In the genomic region with DNA sequence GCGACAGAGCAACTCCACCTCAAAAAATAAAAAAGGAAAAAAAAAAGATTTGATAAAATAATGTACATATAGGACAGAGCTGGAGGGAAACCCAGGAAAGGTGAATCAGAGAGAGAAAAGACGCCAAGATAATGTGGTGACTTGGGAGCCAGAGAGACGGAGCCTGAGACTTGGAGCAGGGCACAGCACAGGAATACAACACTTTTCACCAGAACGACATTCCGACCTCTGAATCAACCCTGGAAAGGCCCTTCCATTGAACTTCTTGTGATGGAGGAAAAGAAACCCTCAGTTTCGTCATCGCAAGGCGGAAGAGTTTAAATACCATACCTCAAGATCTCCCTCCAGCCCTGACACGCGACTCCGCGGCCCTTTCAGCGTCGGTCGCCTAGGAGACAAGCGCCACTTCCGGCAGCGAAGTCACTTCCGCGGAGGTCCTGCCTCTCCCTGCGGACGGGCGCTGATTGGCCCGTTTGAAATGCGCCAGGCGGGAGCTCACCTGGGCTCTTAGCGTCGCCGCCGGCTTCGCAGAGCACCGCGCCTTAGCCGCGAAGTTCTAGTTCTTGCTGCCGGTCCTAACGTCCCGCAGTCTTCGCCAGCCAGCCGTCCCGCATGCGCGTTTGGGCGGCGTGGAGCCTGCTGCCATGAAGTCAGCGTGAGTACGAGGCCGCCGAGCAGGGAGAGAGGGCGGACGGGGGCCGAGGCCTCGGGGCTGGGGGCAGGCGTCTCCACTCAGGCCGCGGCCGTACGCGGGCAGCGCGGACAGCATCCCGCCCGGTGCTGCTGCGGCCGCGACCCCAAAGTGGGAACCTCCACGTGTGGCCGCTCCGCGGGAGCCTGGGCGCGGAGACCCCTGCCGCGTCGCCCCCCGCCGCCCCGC, we compare ENCODE assay signal across 8 cellular contexts. TPM values are rescaled to one million over a fixed set of nuclear protein-coding genes. Genes with fewer than 3 reads are reported as not detected.
A peak's percentile ranks its signal among the peaks of the same experiment; 100 is the strongest.
DNase-seq lines count a peak whose midpoint lies in the region; ATAC-seq, FAIRE-seq and TF ChIP-seq lines count a peak whose summit lies in the region.

A gene (plus strand): TSS at position 528 of the 880 bp plus-strand sequence. CDS start 117 bp downstream, at position 645.

- peak within 1 kb of the TSS; percentile 65 for H3K27ac ChIP-seq in keratinocyte (ENCODE audit: control insufficient read depth, insufficient read depth, low read length)

- TF ChIP-seq CTCF in AG09319 (IDR thresholded peaks at IDR 0.05; ENCODE audit: low read depth, low read length) (no peak), keratinocyte (optimal IDR thresholded peaks at IDR 0.05 in 1 of 3, IDR thresholded peaks at IDR 0.05 in 1 of 3, conservative IDR thresholded peaks at IDR 0.05 in 1 of 3; ENCODE audit: extremely low read depth in 1 of 3, insufficient read depth in 2 of 3, low read length in 3 of 3) (no peak)

- DNase-seq in AG09319 (ENCODE audit: extremely low read depth, low read depth) (peak; percentile 89), NCI-H446 treated with DMSO at 0.1 percent for 48 hours (lab: John Stamatoyannopoulos, UW) (peak; percentile 68), cerebellar nuclear complex (lab: John Stamatoyannopoulos, UW) (peak; percentile 44 to 63), keratinocyte (ENCODE audit: low read depth, low spot score) (peak; percentile 55)
- peak; percentile 83 to 91 for DNase-seq in stimulated activated CD4-positive, alpha-beta T cell treated with anti-CD3 and anti-CD28 coated beads, Interleukin-15, amount 100 ng/mL, for 1 hour (ENCODE audit: low read depth in 1 of 2, low spot score in 1 of 2)

- H4K20me1 ChIP-seq in keratinocyte (ENCODE audit: control insufficient read depth, extremely low read depth, insufficient read depth, low read length): no peaks in the 10 kb centered on the region

- peak; percentile 41 for FAIRE-seq in keratinocyte (lab: Jason Lieb, UNC)

- dilution Hi-C loops in keratinocyte (cut with MboI; ENCODE audit: extremely low pct_ligation_motif_present, low sequenced_read_pairs): no loop called here

- H3K9me3 ChIP-seq in keratinocyte (ENCODE audit: control insufficient read depth, low read depth, low read length): no peaks in the 10 kb centered on the region

- H3K9ac ChIP-seq in keratinocyte (ENCODE audit: control insufficient read depth, extremely low read depth, insufficient read depth, low read length): peak within 1 kb of the TSS; percentile 88

- peak within 1 kb of the TSS; percentile 84 to 90 (median 86) for H3K4me3 ChIP-seq in keratinocyte (ENCODE audit: control insufficient read depth in 2 of 3, extremely low read depth in 1 of 3, insufficient read depth in 2 of 3, low read depth in 1 of 3, low read length in 3 of 3)

- H2AFZ ChIP-seq in keratinocyte (ENCODE audit: control insufficient read depth, low read length): peak within 1 kb of the TSS; percentile 96

- H3K27me3 ChIP-seq in keratinocyte (ENCODE audit: control insufficient read depth, extremely low read depth, insufficient read depth, low read length): no peaks in the 10 kb centered on the region

- peak; percentile 93 for ATAC-seq in GM19025 (IDR thresholded peaks at IDR 0.05; ENCODE audit: low read depth, unreplicated experiment)
- ATAC-seq in HG03342 (IDR thresholded peaks at IDR 0.05; ENCODE audit: unreplicated experiment): peak; percentile 95
- ATAC-seq in activated CD4-positive, CD25-positive, alpha-beta regulatory T cell treated with anti-CD3 and anti-CD28 coated beads, Interleukin-2, amount 50 U/mL, for 24 hours: peak; percentile 98

- peak within 1 kb of the TSS; percentile 75 for H3K4me2 ChIP-seq in keratinocyte (ENCODE audit: control insufficient read depth, extremely low read depth, insufficient read depth, low read depth, low read length)

- H3K9me1 ChIP-seq in keratinocyte (ENCODE audit: control insufficient read depth, extremely low read depth, insufficient read depth, low read length): peaks cover 2% of the 10 kb centered on the region

- peaks cover 0 to 13% of the 10 kb centered on the region in 2 experiments for H3K36me3 ChIP-seq in keratinocyte (ENCODE audit: control insufficient read depth in 2 of 2, extremely low read depth in 1 of 2, insufficient read depth in 2 of 2, low read length in 2 of 2)

- H3K4me1 ChIP-seq in keratinocyte (ENCODE audit: control insufficient read depth, extremely low read depth, insufficient read depth, low read length): peaks cover 23% of the 10 kb centered on the region

- peaks cover 39% of the 10 kb centered on the region for H3K79me2 ChIP-seq in keratinocyte (ENCODE audit: control insufficient read depth, insufficient read depth, low read length)

RNA-seq across cellular contexts. Expression of the gene that starts here (rescaled TPM):
- polyA plus RNA-seq in keratinocyte: 8.3 to 28.8 TPM (median 28.2 TPM) in 3 replicates
- 4.1 TPM for polyA plus RNA-seq in keratinocyte (2011; ENCODE audit: low read depth)
- polyA plus RNA-seq in keratinocyte (2011; cell fraction: cytosol; rRNA removed): 8.5 and 9.4 TPM in 2 replicates
- polyA plus RNA-seq in keratinocyte (2011; cell fraction: nucleus; rRNA removed): 19.7 and 27.7 TPM in 2 replicates
- polyA plus RNA-seq in keratinocyte (2012; ENCODE audit: low replicate concordance): 1.4 and 20.5 TPM in 2 replicates
- 3.5 to 29.8 TPM (median 12.2 TPM) in 3 replicates for polyA minus RNA-seq in keratinocyte
- 4.8 TPM for polyA minus RNA-seq in keratinocyte (2011; cell fraction: cytosol; rRNA and poly(A)+ RNA removed)
- 5.2 and 13.7 TPM in 2 replicates for polyA minus RNA-seq in keratinocyte (2011; cell fraction: nucleus; rRNA and poly(A)+ RNA removed)

Comparison
In these comparisons a context has a peak if more than half of its experiments do, and no peak if none do; other contexts are left out.
1. Peak in every context shown above with its lines: DNase-seq, ATAC-seq, H3K4me3 ChIP-seq and H3K27ac ChIP-seq.